ENCODE assay signal across 27 cellular contexts in genomic region chr7:73536479-73536878, GRCh38.
"Had no signal": no experiment of that assay in that cellular context is flagged by ENCODE, and none has a peak within 500 bp of the region (broad histone marks: within the 10 kb centered on the region; RNA-seq: fewer than 3 reads in every experiment).

No MANE protein-coding gene starts in this region.

- H3K27ac ChIP-seq: esophagus muscularis mucosa, gastroesophageal sphincter, left ventricle myocardium inferior, neural progenitor cell, pancreas, spleen, testis, upper lobe of right lung had no signal

- H2AFZ ChIP-seq: neural progenitor cell had no signal

- H3K4me2 ChIP-seq: neural progenitor cell had no signal

- H3K4me1 ChIP-seq: esophagus muscularis mucosa, gastroesophageal sphincter, left ventricle myocardium inferior, neural progenitor cell, pancreas, spleen, testis, upper lobe of right lung had no signal

- H3K9me3 ChIP-seq: esophagus muscularis mucosa, gastroesophageal sphincter, left ventricle myocardium inferior, mucosa of descending colon, pancreas, spleen, testis, upper lobe of right lung had no signal

- H3K27me3 Mint-ChIP-seq: activated CD4-positive, alpha-beta T cell treated with anti-CD3 and anti-CD28 coated beads, Interleukin-2, amount 10 ng/mL, durations not matched to agents 24 days and 14 days; activated naive CD4-positive, alpha-beta T cell treated with anti-CD3 and anti-CD28 coated beads, Interleukin-2, amount 10 ng/mL, durations not matched to agents 7 days and 5 days; activated naive CD8-positive, alpha-beta T cell treated with anti-CD3 and anti-CD28 coated beads, Interleukin-2, amount 50 U/mL, for 24 hours; brain; central memory CD8-positive, alpha-beta T cell; naive B cell; stimulated activated memory B cell treated with anti-CD40 and anti-IgM and Interleukin-4, amounts not matched to agents 10 μg/mL and 1 μg/mL and 100 μg/mL, for 72 hours had no signal

- H3K4me1 Mint-ChIP-seq: activated CD4-positive, alpha-beta T cell treated with anti-CD3 and anti-CD28 coated beads, Interleukin-2, amount 10 ng/mL, durations not matched to agents 24 days and 14 days; activated naive CD4-positive, alpha-beta T cell treated with anti-CD3 and anti-CD28 coated beads, Interleukin-2, amount 10 ng/mL, durations not matched to agents 7 days and 5 days; brain; central memory CD8-positive, alpha-beta T cell; neural progenitor cell; stimulated activated memory B cell treated with anti-CD40 and anti-IgM and Interleukin-4, amounts not matched to agents 10 μg/mL and 1 μg/mL and 100 μg/mL, for 72 hours had no signal

- H3K9me3 Mint-ChIP-seq: activated CD4-positive, alpha-beta T cell treated with anti-CD3 and anti-CD28 coated beads, Interleukin-2, amount 10 ng/mL, durations not matched to agents 24 days and 14 days; activated naive CD4-positive, alpha-beta T cell treated with anti-CD3 and anti-CD28 coated beads, Interleukin-2, amount 10 ng/mL, durations not matched to agents 7 days and 5 days; activated naive CD8-positive, alpha-beta T cell treated with anti-CD3 and anti-CD28 coated beads, Interleukin-2, amount 50 U/mL, for 24 hours; brain; central memory CD8-positive, alpha-beta T cell; immature natural killer cell; naive B cell; neural progenitor cell; stimulated activated memory B cell treated with anti-CD40 and anti-IgM and Interleukin-4, amounts not matched to agents 10 μg/mL and 1 μg/mL and 100 μg/mL, for 72 hours had no signal

- H3K4me3 Mint-ChIP-seq: activated CD4-positive, alpha-beta T cell treated with anti-CD3 and anti-CD28 coated beads, Interleukin-2, amount 10 ng/mL, durations not matched to agents 24 days and 14 days; activated CD8-positive, alpha-beta T cell treated with anti-CD3 and anti-CD28 coated beads, Interleukin-2, amount 10 ng/mL, durations not matched to agents 7 days and 5 days; activated naive CD4-positive, alpha-beta T cell treated with anti-CD3 and anti-CD28 coated beads, Interleukin-2, amount 10 ng/mL, durations not matched to agents 7 days and 5 days; activated naive CD8-positive, alpha-beta T cell treated with anti-CD3 and anti-CD28 coated beads, Interleukin-2, amount 50 U/mL, for 24 hours; brain; central memory CD8-positive, alpha-beta T cell; immature natural killer cell; naive B cell; neural progenitor cell; stimulated activated memory B cell treated with anti-CD40 and anti-IgM and Interleukin-4, amounts not matched to agents 10 μg/mL and 1 μg/mL and 100 μg/mL, for 72 hours had no signal

- H3K4me3 ChIP-seq: esophagus muscularis mucosa, gastroesophageal sphincter, left ventricle myocardium inferior, mucosa of descending colon, neural progenitor cell, pancreas, spleen, testis, upper lobe of right lung had no signal

- DNase-seq: activated CD4-positive, alpha-beta T cell treated with anti-CD3 and anti-CD28 coated beads, Interleukin-2, amount 10 ng/mL, durations not matched to agents 24 days and 14 days; activated CD4-positive, CD25-positive, alpha-beta regulatory T cell; activated CD8-positive, alpha-beta T cell treated with anti-CD3 and anti-CD28 coated beads, Interleukin-2, amount 10 ng/mL, durations not matched to agents 7 days and 5 days; activated effector memory CD4-positive, alpha-beta T cell treated with Interleukin-2 at 50 U/mL for 16 hours; activated naive CD4-positive, alpha-beta T cell treated with anti-CD3 and anti-CD28 coated beads, Interleukin-2, amount 10 ng/mL, durations not matched to agents 7 days and 5 days; activated naive CD8-positive, alpha-beta T cell treated with anti-CD3 and anti-CD28 coated beads, Interleukin-2, amount 50 U/mL, for 24 hours; activated T-cell treated with anti-CD3 and anti-CD28 coated beads, Interleukin-2, amount 50 U/mL, for 48 hours; anterior cingulate cortex; cortex of kidney; immature natural killer cell; kidney glomerular epithelial cell; left ventricle myocardium inferior; mesenchymal stem cell; mucosa of descending colon; naive B cell; spleen; stimulated activated CD4-positive, alpha-beta T cell treated with anti-CD3 and anti-CD28 coated beads, Interleukin-4, amount 100 ng/mL, for 4 hours; T-helper 9 cell; testis; upper lobe of right lung had no signal

- H3K27ac Mint-ChIP-seq: activated CD4-positive, alpha-beta T cell treated with anti-CD3 and anti-CD28 coated beads, Interleukin-2, amount 10 ng/mL, durations not matched to agents 24 days and 14 days; activated CD8-positive, alpha-beta T cell treated with anti-CD3 and anti-CD28 coated beads, Interleukin-2, amount 10 ng/mL, durations not matched to agents 7 days and 5 days; activated naive CD8-positive, alpha-beta T cell treated with anti-CD3 and anti-CD28 coated beads, Interleukin-2, amount 50 U/mL, for 24 hours; neural progenitor cell; stimulated activated memory B cell treated with anti-CD40 and anti-IgM and Interleukin-4, amounts not matched to agents 10 μg/mL and 1 μg/mL and 100 μg/mL, for 72 hours had no signal
